In genomic region chr6:166375013-166375412, GRCh38 we compare ENCODE assay signal across 1 cellular context.
TF ChIP-seq lines count a peak whose summit lies in the region.

No MANE protein-coding gene starts in this region.

TF ChIP-seq in K562, 482 proteins besides CTCF, POLR2A, EP300 and RAD21 (continued from another document):
- TF ChIP-seq EZH2 (IDR thresholded peaks at IDR 0.05; ENCODE audit: borderline replicate concordance, low read depth, low read length) = no peak
- no peak for TF ChIP-seq MAFG (tag; conservative IDR thresholded peaks at IDR 0.05)
- no peak for TF ChIP-seq THRB (CRISPR knock-in tag; conservative IDR thresholded peaks at IDR 0.05)
- no peak for TF ChIP-seq ZNF431 (CRISPR knock-in tag; IDR thresholded peaks at IDR 0.05)
- TF ChIP-seq SMARCA5 (IDR thresholded peaks at IDR 0.05) = no peak
- TF ChIP-seq MBD1 (CRISPR knock-in tag; IDR thresholded peaks at IDR 0.05) = no peak
- no peak for TF ChIP-seq HINFP (tag; conservative IDR thresholded peaks at IDR 0.05; ENCODE audit: low read depth)
- TF ChIP-seq ZNF699 (CRISPR knock-in tag; IDR thresholded peaks at IDR 0.05; ENCODE audit: insufficient replicate concordance) = no peak
- peak; percentile 81 to 84 for TF ChIP-seq TRIM24 (IDR thresholded peaks at IDR 0.05)
- TF ChIP-seq SFPQ (IDR thresholded peaks at IDR 0.05; ENCODE audit: low read depth, low read length) = no peak
- no peak for TF ChIP-seq ZKSCAN3 (CRISPR knock-in tag; IDR thresholded peaks at IDR 0.05)
- no peak for TF ChIP-seq NFE2 (IDR thresholded peaks at IDR 0.05; ENCODE audit: low read depth)
- no peak for TF ChIP-seq ZNF398 (CRISPR knock-in tag; IDR thresholded peaks at IDR 0.05)
- TF ChIP-seq KDM4B (IDR thresholded peaks at IDR 0.05; ENCODE audit: borderline replicate concordance in 2 of 2, low read depth in 1 of 2) = no peak
- TF ChIP-seq ZNF407 (IDR thresholded peaks at IDR 0.05; ENCODE audit: low read depth) = no peak
- TF ChIP-seq ZNF584 (CRISPR knock-in tag; IDR thresholded peaks at IDR 0.05; ENCODE audit: low read depth) = no peak
- TF ChIP-seq ZNF507 (tag; conservative IDR thresholded peaks at IDR 0.05) = no peak
- no peak for TF ChIP-seq PHB2 (IDR thresholded peaks at IDR 0.05; ENCODE audit: low read depth)
- no peak for TF ChIP-seq TFAM (CRISPR knock-in tag; conservative IDR thresholded peaks at IDR 0.05)
- no peak for TF ChIP-seq MAFF (IDR thresholded peaks at IDR 0.05; ENCODE audit: low read length)
- TF ChIP-seq TAF15 (IDR thresholded peaks at IDR 0.05; ENCODE audit: low read depth, low read length) = no peak
- no peak for TF ChIP-seq NELFE (IDR thresholded peaks at IDR 0.05; ENCODE audit: insufficient read depth, insufficient read length)
- peak; percentile 55; the same call in 1 of the 2 replicates for TF ChIP-seq CEBPG (CRISPR knock-in tag; IDR thresholded peaks at IDR 0.05)
- TF ChIP-seq CEBPG (tag; conservative IDR thresholded peaks at IDR 0.05 in 1 of 2, IDR thresholded peaks at IDR 0.05 in 1 of 2) = peak in 1 of 2 experiments; percentile 89; a peak in 2 of 4 replicates
- no peak for TF ChIP-seq ATF4 (CRISPR knock-in tag; IDR thresholded peaks at IDR 0.05)
- no peak for TF ChIP-seq HEY1 (CRISPR knock-in tag; IDR thresholded peaks at IDR 0.05; ENCODE audit: borderline replicate concordance)
- TF ChIP-seq MXD1 (CRISPR knock-in tag; IDR thresholded peaks at IDR 0.05; ENCODE audit: borderline replicate concordance, poor library complexity, severe bottlenecking) = no peak
- peak; percentile 18; the same call in 1 of the 2 replicates for TF ChIP-seq CTBP1 (IDR thresholded peaks at IDR 0.05; ENCODE audit: borderline replicate concordance)
- peak; percentile 92 for TF ChIP-seq SOX6 (IDR thresholded peaks at IDR 0.05)
- no peak for TF ChIP-seq E2F6 (IDR thresholded peaks at IDR 0.05; ENCODE audit: borderline replicate concordance in 1 of 2, extremely low read depth in 1 of 2, insufficient read depth in 1 of 2, insufficient read length in 1 of 2, low read depth in 1 of 2, low read length in 1 of 2, poor library complexity in 1 of 2, severe bottlenecking in 1 of 2)
- TF ChIP-seq NR3C1 (CRISPR knock-in tag; IDR thresholded peaks at IDR 0.05) = no peak
- no peak for TF ChIP-seq SAFB (IDR thresholded peaks at IDR 0.05; ENCODE audit: borderline replicate concordance, low read depth, low read length)
- no peak for TF ChIP-seq LCOR (CRISPR knock-in tag; IDR thresholded peaks at IDR 0.05)
- TF ChIP-seq PKNOX1 (IDR thresholded peaks at IDR 0.05) = no peak
- TF ChIP-seq MEIS2 (IDR thresholded peaks at IDR 0.05; ENCODE audit: partially characterized antibody) = peak; percentile 25
